1 cellular context compared by ENCODE assay signal in genomic region chr2:211875488-211875887, GRCh38.
TF ChIP-seq lines count a peak whose summit lies in the region.

No MANE protein-coding gene starts in this region.

TF ChIP-seq in IMR-90, 13 proteins besides CTCF, POLR2A, EP300 and RAD21 (continued from another document):
- TF ChIP-seq NFE2L2 (IDR thresholded peaks at IDR 0.05; ENCODE audit: low read depth, low read length) (no peak), USF2 (IDR thresholded peaks at IDR 0.05; ENCODE audit: low read depth, low read length) (no peak)
TF ChIP-seq in IMR-90: peak in this region for 0.
